ENCODE assay signal across 32 cellular contexts in genomic region chr16:86559802-86560305, GRCh38. TPM values are rescaled to one million over a fixed set of nuclear protein-coding genes. Genes with fewer than 3 reads are reported as not detected.
"Had no signal": no experiment of that assay in that cellular context is flagged by ENCODE, and none has a peak within 500 bp of the region (broad histone marks: within the 10 kb centered on the region; RNA-seq: fewer than 3 reads in every experiment).

No MANE protein-coding gene starts in this region.

- H3K4me1 ChIP-seq: uterus had no signal

- H3K27me3 ChIP-seq: ovary, thyroid gland had no signal

- H2AFZ ChIP-seq: neural progenitor cell, parathyroid adenoma had no signal

- ATAC-seq: naive thymus-derived CD4-positive, alpha-beta T cell; natural killer cell; psoas muscle; right cardiac atrium; right lobe of liver; stimulated activated effector memory CD8-positive, alpha-beta T cell treated with anti-CD3 and anti-CD28 coated beads, Interleukin-12 subunit alpha, Interleukin-12 subunit beta, amount 100 ng/mL, for 72 hours; stimulated activated naive B cell treated with anti-CD40 and anti-IgM and Interleukin-4, amounts not matched to agents 10 μg/mL and 1 μg/mL and 100 μg/mL, for 72 hours had no signal

- H3K36me3 ChIP-seq: neural progenitor cell, neutrophil, ovary, right lobe of liver, sigmoid colon, stomach, thoracic aorta, thyroid gland, tibial nerve, upper lobe of left lung, uterus had no signal

- H3K4me3 ChIP-seq: neural progenitor cell, ovary, psoas muscle, right lobe of liver, sigmoid colon, stomach, thyroid gland, tibial nerve, upper lobe of left lung, uterus had no signal

- DNase-seq: naive thymus-derived CD4-positive, alpha-beta T cell; natural killer cell; nucleus accumbens; ovary; posterior cingulate gyrus; psoas muscle; right lobe of liver; small intestine; stimulated activated CD4-positive, alpha-beta T cell treated with anti-CD3 and anti-CD28 coated beads, Interleukin-15, amount 100 ng/mL, for 24 hours; stimulated activated CD4-positive, alpha-beta T cell treated with anti-CD3 and anti-CD28 coated beads, Interleukin-2, amount 100 ng/mL, for 24 hours; stimulated activated CD4-positive, alpha-beta T cell treated with anti-CD3 and anti-CD28 coated beads, Interleukin-2, amount 100 ng/mL, for 48 hours; stimulated activated CD4-positive, alpha-beta T cell treated with anti-CD3 and anti-CD28 coated beads, Interleukin-4, amount 100 ng/mL, for 24 hours; stimulated activated naive B cell treated with anti-CD40 and anti-IgM and Interleukin-4, amounts not matched to agents 10 μg/mL and 1 μg/mL and 100 μg/mL, for 72 hours; stimulated activated naive CD4-positive, alpha-beta T cell treated with Interleukin-2 at 50 U/mL for 16 hours; stomach; thyroid gland; trophoblast cell; uterus had no signal

- H3K27ac ChIP-seq: neural progenitor cell, neutrophil, ovary, parathyroid adenoma, psoas muscle, right lobe of liver, sigmoid colon, stomach, thyroid gland, tibial nerve, upper lobe of left lung, uterus had no signal

- H3K9ac ChIP-seq: neural progenitor cell, parathyroid adenoma had no signal

- H3K4me2 ChIP-seq: neural progenitor cell had no signal

- H3K9me3 ChIP-seq: neutrophil, ovary, psoas muscle, right lobe of liver, sigmoid colon, stomach, thoracic aorta, thyroid gland, tibial nerve, upper lobe of left lung, uterus had no signal

RNA-seq across cellular contexts. Expression of gene FOXC2, which starts 6.8 kb away (rescaled TPM):
- total RNA-seq: naive thymus-derived CD4-positive, alpha-beta T cell; progenitor cell of endocrine pancreas had no signal
- polyA plus RNA-seq: naive thymus-derived CD4-positive, alpha-beta T cell; neural cell had no signal

RNA-seq across cellular contexts. Expression of gene FOXL1, which starts 18.5 kb away (rescaled TPM):
- total RNA-seq: naive thymus-derived CD4-positive, alpha-beta T cell; progenitor cell of endocrine pancreas; subcutaneous adipose tissue had no signal
- polyA plus RNA-seq: naive thymus-derived CD4-positive, alpha-beta T cell had no signal

RNA-seq across cellular contexts. Expression of gene FOXF1, which starts 49.5 kb away (rescaled TPM):
- total RNA-seq: naive thymus-derived CD4-positive, alpha-beta T cell; natural killer cell; progenitor cell of endocrine pancreas; renal cortical epithelial cell; skeletal muscle tissue had no signal
- polyA plus RNA-seq: naive thymus-derived CD4-positive, alpha-beta T cell; neural cell had no signal
